In genomic region chr3:184691397-184692131, GRCh38 we compare ENCODE assay signal across 1 cellular context.
TF ChIP-seq lines count a peak whose summit lies in the region.

No MANE protein-coding gene starts in this region.

TF ChIP-seq in H1, 55 proteins besides CTCF, POLR2A, EP300 and RAD21:
- TF ChIP-seq NRF1 (IDR thresholded peaks at IDR 0.05; ENCODE audit: low read depth, low read length) (no peak), CHD1 (IDR thresholded peaks at IDR 0.05; ENCODE audit: low read depth, low read length) (no peak), SIN3A (conservative IDR thresholded peaks at IDR 0.05 in 1 of 2, IDR thresholded peaks at IDR 0.05 in 1 of 2; ENCODE audit: low read depth in 1 of 2, low read length in 2 of 2) (no peak), FOSL1 (IDR thresholded peaks at IDR 0.05; ENCODE audit: insufficient read depth, low read depth, low read length) (no peak), CBX5 (IDR thresholded peaks at IDR 0.05; ENCODE audit: low read depth, low read length) (no peak), TAF1 (IDR thresholded peaks at IDR 0.05; ENCODE audit: low read depth, low read length) (no peak), SAP30 (IDR thresholded peaks at IDR 0.05; ENCODE audit: insufficient read depth, insufficient replicate concordance, low read length) (no peak), SP2 (IDR thresholded peaks at IDR 0.05; ENCODE audit: low read length) (no peak), E2F6 (IDR thresholded peaks at IDR 0.05) (no peak), SUZ12 (IDR thresholded peaks at IDR 0.05; ENCODE audit: low read length) (no peak), PHF8 (conservative IDR thresholded peaks at IDR 0.05; ENCODE audit: low read depth, low read length) (no peak), SIX5 (IDR thresholded peaks at IDR 0.05; ENCODE audit: low read depth, low read length) (no peak), SP1 (IDR thresholded peaks at IDR 0.05; ENCODE audit: low read depth, low read length) (no peak)
